Comparison of ENCODE assay signal across 8 cellular contexts in genomic region chr3:17742092-17742836, GRCh38. TPM values are rescaled to one million over a fixed set of nuclear protein-coding genes. Genes with fewer than 3 reads are reported as not detected.
DNase-seq lines count a peak whose midpoint lies in the region; ATAC-seq and TF ChIP-seq lines count a peak whose summit lies in the region.

TBC1D5 (minus strand) TSS chr3:17742631; CDS start chr3:17508570, 234,061 bp downstream.

- peak within 1 kb of the TSS; percentile 99 for H3K27ac Mint-ChIP-seq in neural crest cell (ENCODE audit: unreplicated experiment)

- H3K4me3 Mint-ChIP-seq in neural crest cell = peak within 1 kb of the TSS; percentile 98

- H3K79me2 ChIP-seq in DOHH2 (ENCODE audit: control insufficient read depth, low read length) (peaks cover 54% of the 10 kb centered on the region), Karpas-422 (ENCODE audit: low read length) (peaks cover 53% of the 10 kb centered on the region)

- H3K4me1 Mint-ChIP-seq in neural crest cell = peaks cover 54% of the 10 kb centered on the region

- peak; percentile 63 for TF ChIP-seq POLR2A in Raji (IDR thresholded peaks at IDR 0.05; ENCODE audit: insufficient read depth, low read depth, low read length)

- no peaks in the 10 kb centered on the region for H3K9me2 ChIP-seq in DOHH2 (replicated peaks; ENCODE audit: control insufficient read depth, low read length)
- H3K9me2 ChIP-seq in Karpas-422 (replicated peaks; ENCODE audit: insufficient read depth, low read length) = no peaks in the 10 kb centered on the region

- H3K4me2 ChIP-seq in DOHH2 (ENCODE audit: low read length) (peak within 1 kb of the TSS; percentile 96), Karpas-422 (ENCODE audit: low read depth, low read length, poor library complexity, severe bottlenecking) (peak within 1 kb of the TSS; percentile 91)

- H3K36me3 ChIP-seq in DOHH2 (ENCODE audit: control insufficient read depth, low read length) (peaks cover 8% of the 10 kb centered on the region), Karpas-422 (ENCODE audit: insufficient read depth, low read length) (no peaks in the 10 kb centered on the region), stomach smooth muscle (ENCODE audit: control insufficient read depth in 2 of 2, insufficient read depth in 2 of 2, low read length in 2 of 2) (no peaks in the 10 kb centered on the region)

- H3K27ac ChIP-seq in DOHH2 (ENCODE audit: low read depth, low read length) = peak within 1 kb of the TSS; percentile 91
- peak within 1 kb of the TSS; percentile 88 for H3K27ac ChIP-seq in Karpas-422 (ENCODE audit: low read length)
- H3K27ac ChIP-seq in stomach smooth muscle (ENCODE audit: low read length) = peak within 1 kb of the TSS; percentile 90

- DNase-seq in Karpas-422 = peak; percentile 99
- DNase-seq in activated T-helper 9 cell treated with anti-CD3 and anti-CD28 coated beads, Interleukin-2, amount 50 U/mL, for 16 hours (ENCODE audit: low read depth) = peak; percentile 87
- peak; percentile 42 for DNase-seq in fibroblast of the conjunctiva (ENCODE audit: low read depth)
- peak; percentile 89 for DNase-seq in neural crest cell (ENCODE audit: low read depth, low spot score)

- peaks cover 22% of the 10 kb centered on the region for H3F3A ChIP-seq in DOHH2 (ENCODE audit: control insufficient read depth, insufficient read depth)

- no peaks in the 10 kb centered on the region for H3K27me3 Mint-ChIP-seq in neural crest cell (ENCODE audit: low read depth)

- H4K20me1 ChIP-seq in DOHH2 (ENCODE audit: control insufficient read depth, insufficient read depth, low read depth, low read length) (no peaks in the 10 kb centered on the region), Karpas-422 (ENCODE audit: insufficient read depth, low read depth, low read length) (no peaks in the 10 kb centered on the region)

- peak; percentile 76 for ATAC-seq in GM21825 (IDR thresholded peaks at IDR 0.05; ENCODE audit: unreplicated experiment)

- H3K4me1 ChIP-seq in DOHH2 (ENCODE audit: control insufficient read depth, low read length) (peaks cover 47% of the 10 kb centered on the region), Karpas-422 (ENCODE audit: low read length) (peaks cover 53% of the 10 kb centered on the region), stomach smooth muscle (ENCODE audit: control insufficient read depth, insufficient read depth, low read length) (peaks cover 15% of the 10 kb centered on the region)

- no peak for TF ChIP-seq CTCF in DOHH2 (IDR thresholded peaks at IDR 0.05; ENCODE audit: low read depth, low read length, poor library complexity, severe bottlenecking)
- TF ChIP-seq CTCF in neural crest cell (conservative IDR thresholded peaks at IDR 0.05) = no peak

- H3K4me3 ChIP-seq in DOHH2 (ENCODE audit: low read length) (peak within 1 kb of the TSS; percentile 85), Karpas-422 (ENCODE audit: low read length) (peak within 1 kb of the TSS; percentile 83), stomach smooth muscle (ENCODE audit: low read length in 2 of 2) (peak within 1 kb of the TSS; percentile 69 to 89)

- H3K27me3 ChIP-seq in DOHH2 (ENCODE audit: control insufficient read depth, low read length) = no peaks in the 10 kb centered on the region
- no peaks in the 10 kb centered on the region for H3K27me3 ChIP-seq in Karpas-422 (ENCODE audit: low read length)
- no peaks in the 10 kb centered on the region for H3K27me3 ChIP-seq in stomach smooth muscle (ENCODE audit: control insufficient read depth in 1 of 2, insufficient read depth in 2 of 2, low read length in 2 of 2)

- H3K9ac ChIP-seq in Karpas-422 (ENCODE audit: low read length) (peak within 1 kb of the TSS; percentile 89), stomach smooth muscle (ENCODE audit: low read length in 2 of 2) (peak within 1 kb of the TSS; percentile 74 to 96)

- H3K36me3 Mint-ChIP-seq in neural crest cell (ENCODE audit: low read depth) = no peaks in the 10 kb centered on the region

- no peak within 1 kb of the TSS for H2AFZ ChIP-seq in Karpas-422 (ENCODE audit: low read length)

- no peaks in the 10 kb centered on the region for H3K9me3 ChIP-seq in DOHH2 (ENCODE audit: control insufficient read depth, insufficient read depth, low read length)
- no peaks in the 10 kb centered on the region for H3K9me3 ChIP-seq in Karpas-422 (ENCODE audit: low read length)
- H3K9me3 ChIP-seq in stomach smooth muscle (ENCODE audit: control insufficient read depth in 2 of 2, low read length in 2 of 2) = no peaks in the 10 kb centered on the region

- H3K9me3 Mint-ChIP-seq in neural crest cell = no peaks in the 10 kb centered on the region

RNA-seq across cellular contexts. Expression of gene TBC1D5, which starts in this region (rescaled TPM):
- 127 and 181 TPM in 2 replicates for total RNA-seq in Karpas-422 (2014; rRNA removed; shearing (Covaris generic); ENCODE audit: low replicate concordance)
- 51.2 and 52.6 TPM in 2 replicates for total RNA-seq in neural crest cell

Comparison
In these comparisons a context has a peak if more than half of its experiments do, and no peak if none do; other contexts are left out.
1. Peak in every context shown above with its lines: DNase-seq, ATAC-seq, H3K4me3 ChIP-seq and H3K27ac ChIP-seq.
2. DNase-seq: peak in every context shown above with its lines; median percentile 99 in Karpas-422; 89 in neural crest cell; 87 in activated T-helper 9 cell treated with anti-CD3 and anti-CD28 coated beads, Interleukin-2, amount 50 U/mL, for 16 hours; 42 in fibroblast of the conjunctiva.